ENCODE assay signal across 8 cellular contexts in the genomic region with DNA sequence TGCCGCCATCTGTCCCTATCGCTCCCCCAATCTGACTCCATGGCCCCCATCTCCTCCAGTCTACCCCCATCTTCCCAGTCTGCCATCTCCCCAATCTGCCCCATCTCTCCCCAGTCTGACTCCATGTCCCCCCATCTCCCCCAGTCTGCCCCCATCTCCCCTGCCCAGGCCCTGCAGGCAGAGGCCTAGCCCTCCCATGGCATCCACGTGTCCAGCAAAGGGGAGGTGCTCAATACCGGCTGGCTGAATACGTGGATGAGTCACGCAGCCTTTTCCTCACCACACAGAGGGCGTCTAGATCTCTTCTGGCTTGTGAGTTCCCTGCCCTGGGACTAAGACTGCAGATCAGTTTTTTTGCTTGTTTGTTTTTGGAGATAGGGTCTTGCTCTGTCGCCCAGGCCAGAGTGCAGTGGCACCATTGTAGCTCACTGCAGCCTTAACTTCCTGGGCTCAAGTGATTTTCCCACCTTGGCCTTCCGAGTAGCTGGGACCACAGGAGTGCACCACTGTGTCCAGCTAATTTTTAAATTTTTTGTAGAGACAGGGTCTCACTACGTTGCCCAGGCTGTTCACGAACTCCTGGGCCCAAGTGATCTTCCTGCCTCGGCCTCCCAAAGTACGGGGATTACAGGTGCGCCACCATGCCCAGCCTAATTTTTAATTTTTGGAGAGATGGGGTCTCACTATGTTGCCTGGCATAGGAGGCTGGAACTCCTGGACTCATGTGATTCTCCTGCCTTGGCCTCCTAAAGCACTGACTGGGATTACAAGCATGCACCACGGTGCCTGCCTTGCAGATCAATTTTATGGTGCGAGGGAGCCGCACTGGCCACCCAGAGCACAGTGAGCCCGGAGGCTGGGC. TPM values are rescaled to one million over a fixed set of nuclear protein-coding genes. Genes with fewer than 3 reads are reported as not detected.
DNase-seq lines count a peak whose midpoint lies in the region; ATAC-seq and TF ChIP-seq lines count a peak whose summit lies in the region.

No MANE protein-coding gene starts in this region.

- H3K9me3 ChIP-seq in adipocyte (ENCODE audit: control insufficient read depth, low read length) (no peaks in the 10 kb centered on the region), tibial nerve (no peaks in the 10 kb centered on the region)

- peaks cover 3% of the 10 kb centered on the region for H3K36me3 Mint-ChIP-seq in IgD-negative memory B cell
- H3K36me3 Mint-ChIP-seq in osteocyte (ENCODE audit: unreplicated experiment), result peaks cover 5% of the 10 kb centered on the region

- H3K4me1 Mint-ChIP-seq in IgD-negative memory B cell (peaks cover 28 to 37% (median 31%) of the 10 kb centered on the region in 3 donors), osteocyte (ENCODE audit: unreplicated experiment) (peaks cover 19% of the 10 kb centered on the region)

- H3K9ac ChIP-seq in adipocyte (ENCODE audit: low read length), result peak overlapping the region; percentile 72

- TF ChIP-seq POLR2A in tibial nerve (IDR thresholded peaks at IDR 0.05), result peak; percentile 18 to 47

- ATAC-seq in Right ventricle myocardium inferior, result peak; percentile 91
- ATAC-seq in HG03378 (IDR thresholded peaks at IDR 0.05; ENCODE audit: unreplicated experiment), result no peak

- TF ChIP-seq EP300 in tibial nerve (IDR thresholded peaks at IDR 0.05), result peak; percentile 41 to 86

- H3K4me3 ChIP-seq in adipocyte (ENCODE audit: low read length), result peak overlapping the region; percentile 82
- H3K4me3 ChIP-seq in tibial nerve, result peak overlapping the region; percentile 72 to 95 (median 88)

- H3K9me3 Mint-ChIP-seq in IgD-negative memory B cell (peaks cover 0 to 2% (median 0%) of the 10 kb centered on the region in 3 donors), osteocyte (ENCODE audit: unreplicated experiment) (no peaks in the 10 kb centered on the region)

- TF ChIP-seq CTCF in osteocyte (IDR thresholded peaks at IDR 0.05) (no peak), tibial nerve (IDR thresholded peaks at IDR 0.05) (peak in 1 of 5 experiments; percentile 10)

- DNase-seq in EL (peak; percentile 95), SKM-1 treated with dmso at 0.1 percent for 144 hours (lab: John Stamatoyannopoulos, UW; ENCODE audit: unreplicated experiment) (peak; percentile 82), adipocyte (ENCODE audit: low read depth) (peak; percentile 96), Right ventricle myocardium inferior (ENCODE audit: missing footprints) (peak; percentile 90), osteocyte (ENCODE audit: extremely low spot score, unreplicated experiment) (peak; percentile 92), tibial nerve (ENCODE audit: low spot score in 2 of 2) (peak; percentile 78 to 88)

- WGBS in tibial nerve, 2 donors, result 46 to 53% methylated on average over 15 to 18 of the region's 18 CpGs

- H3K27ac ChIP-seq in tibial nerve, result peak overlapping the region; percentile 94 to 99 (median 97)

- H3K4me1 ChIP-seq in adipocyte (ENCODE audit: control insufficient read depth, insufficient read depth, low read length) (peaks cover 11% of the 10 kb centered on the region), tibial nerve (peaks cover 0 to 56% (median 24%) of the 10 kb centered on the region in 4 donors)

- H3K36me3 ChIP-seq in adipocyte (ENCODE audit: control insufficient read depth, insufficient read depth, low read length, severe bottlenecking), result peaks cover 5% of the 10 kb centered on the region
- H3K36me3 ChIP-seq in tibial nerve, result peaks cover 0 to 26% (median 0%) of the 10 kb centered on the region in 3 donors

- H3K27me3 Mint-ChIP-seq in IgD-negative memory B cell (peaks cover 9% of the 10 kb centered on the region), osteocyte (ENCODE audit: unreplicated experiment) (no peaks in the 10 kb centered on the region)

- H3K27ac Mint-ChIP-seq in IgD-negative memory B cell (peak overlapping the region in 2 of 3 donors; percentile 88 to 94), osteocyte (ENCODE audit: unreplicated experiment) (peak overlapping the region; percentile 85)

- H3K4me3 Mint-ChIP-seq in IgD-negative memory B cell (peak overlapping the region; percentile 69 to 92 (median 83)), osteocyte (ENCODE audit: unreplicated experiment) (peak overlapping the region; percentile 55)

- H3K27me3 ChIP-seq in adipocyte (replicated peaks; ENCODE audit: control insufficient read depth, insufficient read depth, low read length), result no peaks in the 10 kb centered on the region
- no peaks in the 10 kb centered on the region for H3K27me3 ChIP-seq in tibial nerve

- intact Hi-C loops in Right ventricle myocardium inferior (cut with DNase I), result loop anchor here (2.0 to 5.0 kb wide), 2 partner anchors 16 to 33 kb away; a partner anchor contains a TSS

RNA-seq across cellular contexts. Expression of a gene that starts 15.3 kb away (rescaled TPM):
- 2.6 TPM for polyA plus RNA-seq in IgD-negative memory B cell
- total RNA-seq in Right ventricle myocardium inferior, result 30.6 TPM
- total RNA-seq in osteocyte, result 1.9 and 2.8 TPM in 2 replicates
- 10 to 100 TPM; 27.8 to 91.8 (median 59.1) TPM for total RNA-seq in tibial nerve

RNA-seq across cellular contexts. Expression of a gene that starts 46.0 kb away (rescaled TPM):
- not detected for polyA plus RNA-seq in IgD-negative memory B cell
- total RNA-seq in Right ventricle myocardium inferior (not detected), osteocyte (not detected in 2 replicates), tibial nerve (10 to 100 TPM in 2 of 4 donors, 1 to 10 TPM in 2; 5.7 to 18.6 (median 12.1) TPM)

RNA-seq across cellular contexts. Expression of a gene that starts 53.7 kb away (rescaled TPM):
- 26.7 TPM for polyA plus RNA-seq in IgD-negative memory B cell
- total RNA-seq in Right ventricle myocardium inferior (8.2 TPM), osteocyte (11.2 and 11.4 TPM in 2 replicates), tibial nerve (10 to 100 TPM; 10.8 to 21.3 (median 11.2) TPM)

RNA-seq across cellular contexts. Expression of a gene that starts 58.9 kb away (rescaled TPM):
- 0.66 TPM for polyA plus RNA-seq in IgD-negative memory B cell
- 3.6 TPM for total RNA-seq in Right ventricle myocardium inferior
- total RNA-seq in osteocyte, result 2.5 and 3.0 TPM in 2 replicates
- 10 to 100 TPM in 1 of 4 donors, 1 to 10 TPM in 3; 6.1 to 12.4 (median 8.7) TPM for total RNA-seq in tibial nerve
